ENCODE assay signal across 8 cellular contexts in genomic region chr19:46849610-46850009, GRCh38. TPM values are rescaled to one million over a fixed set of nuclear protein-coding genes. Genes with fewer than 3 reads are reported as not detected.
DNase-seq lines count a peak whose midpoint lies in the region; ATAC-seq and TF ChIP-seq lines count a peak whose summit lies in the region.

No MANE protein-coding gene starts in this region.

- peaks cover 3% of the 10 kb centered on the region for H3K36me3 ChIP-seq in CD4-positive, CD25-positive, alpha-beta regulatory T cell (ENCODE audit: control insufficient read depth, insufficient read depth, low read length)
- H3K36me3 ChIP-seq in effector memory CD4-positive, alpha-beta T cell (ENCODE audit: control insufficient read depth, insufficient read depth, low read length), result no peaks in the 10 kb centered on the region
- H3K36me3 ChIP-seq in neural progenitor cell, result no peaks in the 10 kb centered on the region

- peak overlapping the region; percentile 69 for H3K27ac ChIP-seq in CD4-positive, CD25-positive, alpha-beta regulatory T cell (ENCODE audit: insufficient read depth, low read length, poor library complexity, severe bottlenecking)
- peak overlapping the region; percentile 76 for H3K27ac ChIP-seq in effector memory CD4-positive, alpha-beta T cell (ENCODE audit: insufficient read depth, low read length, poor library complexity, severe bottlenecking)
- H3K27ac ChIP-seq in neural progenitor cell, result peak overlapping the region; percentile 92

- peak overlapping the region; percentile 84 for H3K4me3 ChIP-seq in CD4-positive, CD25-positive, alpha-beta regulatory T cell (ENCODE audit: low read depth, low read length)
- peak overlapping the region; percentile 88 for H3K4me3 ChIP-seq in effector memory CD4-positive, alpha-beta T cell (ENCODE audit: insufficient read depth, low read depth, low read length, poor library complexity, severe bottlenecking)
- peak overlapping the region; percentile 96 for H3K4me3 ChIP-seq in neural progenitor cell

- no peaks in the 10 kb centered on the region for H3K27me3 ChIP-seq in CD4-positive, CD25-positive, alpha-beta regulatory T cell (ENCODE audit: control insufficient read depth, insufficient read depth, low read length)
- no peaks in the 10 kb centered on the region for H3K27me3 ChIP-seq in effector memory CD4-positive, alpha-beta T cell (replicated peaks; ENCODE audit: control insufficient read depth, insufficient read depth, low read length, poor library complexity, severe bottlenecking)
- no peaks in the 10 kb centered on the region for H3K27me3 ChIP-seq in neural progenitor cell

- H3K9ac ChIP-seq in neural progenitor cell, result peak overlapping the region; percentile 88

- H3K4me1 Mint-ChIP-seq in CD4-positive, CD25-positive, alpha-beta regulatory T cell, result peaks cover 4 to 34% (median 21%) of the 10 kb centered on the region in 4 donors
- H3K4me1 Mint-ChIP-seq in neural progenitor cell, result peaks cover 16% of the 10 kb centered on the region

- H3K9me3 Mint-ChIP-seq in CD4-positive, CD25-positive, alpha-beta regulatory T cell, result no peaks in the 10 kb centered on the region
- no peaks in the 10 kb centered on the region for H3K9me3 Mint-ChIP-seq in neural progenitor cell

- H3K27me3 Mint-ChIP-seq in CD4-positive, CD25-positive, alpha-beta regulatory T cell, result peaks cover 7% of the 10 kb centered on the region
- H3K27me3 Mint-ChIP-seq in neural progenitor cell (ENCODE audit: insufficient read depth, low read depth), result peaks cover 4% of the 10 kb centered on the region

- H3K36me3 Mint-ChIP-seq in CD4-positive, CD25-positive, alpha-beta regulatory T cell, result peaks cover 10% of the 10 kb centered on the region
- H3K36me3 Mint-ChIP-seq in neural progenitor cell, result peaks cover 9% of the 10 kb centered on the region

- H3K9me3 ChIP-seq in CD4-positive, CD25-positive, alpha-beta regulatory T cell (ENCODE audit: control insufficient read depth in 2 of 2, low read length in 2 of 2), result no peaks in the 10 kb centered on the region
- no peaks in the 10 kb centered on the region for H3K9me3 ChIP-seq in effector memory CD4-positive, alpha-beta T cell (ENCODE audit: control insufficient read depth, low read length)
- no peaks in the 10 kb centered on the region for H3K9me3 ChIP-seq in neural progenitor cell (ENCODE audit: low read depth)

- H2AFZ ChIP-seq in neural progenitor cell (replicated peaks), result peak overlapping the region; percentile 94

- peak overlapping the region; percentile 82 to 93 (median 92) for H3K4me3 Mint-ChIP-seq in CD4-positive, CD25-positive, alpha-beta regulatory T cell
- peak overlapping the region; percentile 94 for H3K4me3 Mint-ChIP-seq in neural progenitor cell

- no peak for ATAC-seq in CD4-positive, CD25-positive, alpha-beta regulatory T cell (ENCODE audit: low read depth in 2 of 2)
- ATAC-seq in HG02885 (IDR thresholded peaks at IDR 0.05; ENCODE audit: poor library complexity, unreplicated experiment) (no peak), HG03521 (IDR thresholded peaks at IDR 0.05; ENCODE audit: unreplicated experiment) (no peak)
- ATAC-seq in activated CD4-positive, CD25-positive, alpha-beta regulatory T cell treated with anti-CD3 and anti-CD28 coated beads, Interleukin-2, amount 50 U/mL, for 24 hours, result no peak

- no peak for DNase-seq in CD4-positive, CD25-positive, alpha-beta regulatory T cell
- DNase-seq in MV-4-11 (lab: John Stamatoyannopoulos, UW) (peak; percentile 49), neural progenitor cell (ENCODE audit: low spot score) (peak; percentile 38), activated gamma-delta T cell treated with Interleukin-2 at 50 U/mL for 16 hours (no peak)
- DNase-seq in effector memory CD4-positive, alpha-beta T cell, result no peak

- no peak for TF ChIP-seq CTCF in neural progenitor cell (IDR thresholded peaks at IDR 0.05)

- H3K27ac Mint-ChIP-seq in CD4-positive, CD25-positive, alpha-beta regulatory T cell, result peak overlapping the region; percentile 9 to 93 (median 93)
- H3K27ac Mint-ChIP-seq in neural progenitor cell, result peak overlapping the region; percentile 85

- H3K79me2 ChIP-seq in neural progenitor cell (ENCODE audit: low read depth), result peaks cover 31% of the 10 kb centered on the region

- H3F3A ChIP-seq in neural progenitor cell (ENCODE audit: low read depth), result peaks cover 17% of the 10 kb centered on the region

- H3K4me1 ChIP-seq in CD4-positive, CD25-positive, alpha-beta regulatory T cell (ENCODE audit: control insufficient read depth, insufficient read depth, low read length, poor library complexity, severe bottlenecking), result peaks cover 13% of the 10 kb centered on the region
- peaks cover 14% of the 10 kb centered on the region for H3K4me1 ChIP-seq in effector memory CD4-positive, alpha-beta T cell (ENCODE audit: control insufficient read depth, insufficient read depth, low read length, poor library complexity, severe bottlenecking)
- peaks cover 4% of the 10 kb centered on the region for H3K4me1 ChIP-seq in neural progenitor cell

- H4K20me1 ChIP-seq in neural progenitor cell (ENCODE audit: low read depth), result peaks cover 19% of the 10 kb centered on the region

- peak overlapping the region; percentile 88 for H3K4me2 ChIP-seq in neural progenitor cell

RNA-seq across cellular contexts. Expression of gene AP2S1, which starts 1.0 kb away (rescaled TPM):
- 41.5 TPM for total RNA-seq in CD4-positive, CD25-positive, alpha-beta regulatory T cell
- 10 to 100 TPM; 61.3 to 90.1 (median 75.3) TPM for polyA plus RNA-seq in CD4-positive, CD25-positive, alpha-beta regulatory T cell
- total RNA-seq in neural progenitor cell (ENCODE audit: low replicate concordance), result 104 and 120 TPM in 2 replicates

RNA-seq across cellular contexts. Expression of gene ARHGAP35, which starts 11.2 kb away (rescaled TPM):
- 47.7 TPM for total RNA-seq in CD4-positive, CD25-positive, alpha-beta regulatory T cell
- 1 to 10 TPM; 3.4 to 4.7 (median 4.2) TPM for polyA plus RNA-seq in CD4-positive, CD25-positive, alpha-beta regulatory T cell
- 38.4 and 43.3 TPM in 2 replicates for total RNA-seq in neural progenitor cell (ENCODE audit: low replicate concordance)

Comparison
In these comparisons a context has a peak if more than half of its experiments do, and no peak if none do; other contexts are left out.
1. DNase-seq: peak in MV-4-11 (single experiment) and neural progenitor cell (single experiment); none in CD4-positive, CD25-positive, alpha-beta regulatory T cell (0 of 3), effector memory CD4-positive, alpha-beta T cell (0 of 3) and activated gamma-delta T cell treated with Interleukin-2 at 50 U/mL for 16 hours (single experiment).
2. Peak in every context shown above with its lines, with median percentiles within 50 percentile points of each other: H3K27ac ChIP-seq and H3K4me3 ChIP-seq.